In the genomic region with DNA sequence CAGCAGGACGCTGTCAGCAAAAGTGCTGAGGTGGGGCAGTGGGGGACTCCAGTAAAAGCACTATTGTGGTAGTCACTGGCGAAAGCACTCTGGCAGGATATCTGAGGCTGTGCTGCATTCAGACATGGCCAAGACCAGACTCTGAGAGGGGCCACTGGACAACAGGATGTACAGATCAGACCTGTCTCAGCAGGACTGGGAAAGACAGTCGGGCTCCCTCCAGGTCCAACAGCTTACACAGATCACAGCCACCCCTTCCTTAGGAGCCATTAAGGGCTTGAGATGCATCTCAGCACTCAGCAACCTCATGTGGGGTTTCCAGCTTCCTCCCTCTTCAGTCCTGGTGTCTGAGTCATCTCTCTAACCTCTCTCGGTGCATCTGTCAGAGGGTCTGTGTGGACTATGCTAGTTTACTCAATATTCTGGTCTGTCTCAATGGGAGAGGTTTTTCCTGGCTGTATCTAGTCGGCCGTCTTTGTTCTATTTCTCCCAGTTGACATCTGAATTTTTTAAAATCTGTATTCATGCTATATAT, we compare ENCODE assay signal across 17 cellular contexts.
DNase-seq lines count a peak whose midpoint lies in the region; ATAC-seq, FAIRE-seq and TF ChIP-seq lines count a peak whose summit lies in the region.
"Had no signal": no experiment of that assay in that cellular context is flagged by ENCODE, and none has a peak within 500 bp of the region (broad histone marks: within the 10 kb centered on the region; RNA-seq: fewer than 3 reads in every experiment).

No MANE protein-coding gene starts in this region.

- no peak for TF ChIP-seq POLR2A in HepG2 (IDR thresholded peaks at IDR 0.05; ENCODE audit: insufficient read depth in 1 of 2, low read depth in 2 of 2, low read length in 2 of 2)

- intact Hi-C loops in HepG2 (cut with micrococcal nuclease; ENCODE audit: unreplicated experiment): no loop called here

- no peak overlapping the region for H3K27ac ChIP-seq in HepG2 (ENCODE audit: extremely low read length, insufficient read depth, low read length)
- H3K27ac ChIP-seq: gastrocnemius medialis had no signal

- H4K20me1 ChIP-seq in HepG2 (ENCODE audit: insufficient read depth, low read length): no peaks in the 10 kb centered on the region; the same call in 1 of the 2 replicates

- H3K4me3 ChIP-seq in HepG2 (replicated peaks in 1 of 3; ENCODE audit: insufficient read depth in 1 of 3, low read depth in 2 of 3, low read length in 3 of 3): no peak overlapping the region
- H3K4me3 ChIP-seq: gastrocnemius medialis had no signal

- H3K36me3 ChIP-seq in HepG2 (replicated peaks in 1 of 2; ENCODE audit: control insufficient read depth in 1 of 2, insufficient read depth in 2 of 2, low read length in 2 of 2): no peaks in the 10 kb centered on the region
- H3K36me3 ChIP-seq: gastrocnemius medialis had no signal

- FAIRE-seq in HepG2 (lab: Jason Lieb, UNC): no peak

- H3K79me2 ChIP-seq in HepG2 (ENCODE audit: insufficient read depth, low read length): no peaks in the 10 kb centered on the region

- WGBS in HepG2 (ENCODE audit: low lambda C conversion rate): 92% methylated on average over 3 of the region's 6 CpGs

- TF ChIP-seq EP300 in HepG2 (IDR thresholded peaks at IDR 0.05; ENCODE audit: low read depth in 2 of 2, low read length in 2 of 2) (no peak), HepG2 (CRISPR knock-in tag; IDR thresholded peaks at IDR 0.05; ENCODE audit: borderline replicate concordance) (no peak)

- in situ Hi-C loops in KBM-7 (cut with MboI; ENCODE audit: low pct_unique_long_range_greater_than_20kb, low sequenced_read_pairs) (no loop called here), HepG2 (cut with HindIII; ENCODE audit: extremely low pct_ligation_motif_present, low pct_unique_long_range_greater_than_20kb) (no loop called here)

- ATAC-seq in HepG2: no peak
- no peak for ATAC-seq in GM18909 (IDR thresholded peaks at IDR 0.05; ENCODE audit: poor library complexity, unreplicated experiment)
- ATAC-seq: effector memory CD8-positive, alpha-beta T cell; gastrocnemius medialis had no signal

- no peak for TF ChIP-seq CTCF in HepG2 (CRISPR knock-in tag; IDR thresholded peaks at IDR 0.05)

- H3K27me3 ChIP-seq in HepG2 (ENCODE audit: control insufficient read depth in 1 of 2, insufficient read depth in 2 of 2, low read length in 2 of 2): no peaks in the 10 kb centered on the region
- H3K27me3 ChIP-seq: gastrocnemius medialis had no signal

- H3K9me3 ChIP-seq in HepG2 (ENCODE audit: low read length): peaks cover 21% of the 10 kb centered on the region
- H3K9me3 ChIP-seq: gastrocnemius medialis had no signal

- BruUV-seq in HepG2 (replicated peaks; lab: Mats Ljungman, UMichigan): no TSS peak

- DNase-seq in Daoy (ENCODE audit: low read depth) (peak; percentile 63), HT1080 (ENCODE audit: low read depth) (peak; percentile 71), astrocyte of the hippocampus (ENCODE audit: low read depth, low spot score) (peak; percentile 16), islet precursor cell (peak; percentile 95), KBM-7 (no peak), HepG2 (ENCODE audit: low spot score) (no peak), LoVo (ENCODE audit: low spot score) (no peak)
- DNase-seq: activated CD4-positive, alpha-beta T cell treated with anti-CD3 and anti-CD28 coated beads for 48 hours; effector memory CD8-positive, alpha-beta T cell; gastrocnemius medialis; immature natural killer cell; NCI-H1092; NCI-H2171; SHP77; stimulated activated CD4-positive, alpha-beta T cell treated with anti-CD3 and anti-CD28 coated beads, Interleukin-1b, Interleukin-23, amount 100 ng/mL, for 48 hours; T-helper 9 cell had no signal

- POLR2A ChIA-PET in HepG2 (lab: Yijun Ruan, JAX): no interaction called here

- CTCF ChIA-PET in HepG2 (lab: Yijun Ruan, JAX; ENCODE audit: low intra/inter-chr PET ratio, low total read pairs): no interaction called here

- H2AFZ ChIP-seq in HepG2 (ENCODE audit: low read length): no peak overlapping the region

- H3K4me2 ChIP-seq in HepG2 (ENCODE audit: low read depth, low read length): no peak overlapping the region

- TF ChIP-seq RAD21 in HepG2 (CRISPR knock-in tag; IDR thresholded peaks at IDR 0.05): no peak

- no peaks in the 10 kb centered on the region for H3K4me1 ChIP-seq in HepG2 (ENCODE audit: insufficient read depth, low read length)
- H3K4me1 ChIP-seq: gastrocnemius medialis had no signal

- no peak overlapping the region for H3K9ac ChIP-seq in HepG2 (ENCODE audit: insufficient read depth, low read depth, low read length)

TF ChIP-seq in HepG2, 621 proteins besides CTCF, POLR2A, EP300 and RAD21:
- TF ChIP-seq JUNB (CRISPR knock-in tag; IDR thresholded peaks at IDR 0.05; ENCODE audit: borderline replicate concordance): no peak
- TF ChIP-seq, protein P1, sequence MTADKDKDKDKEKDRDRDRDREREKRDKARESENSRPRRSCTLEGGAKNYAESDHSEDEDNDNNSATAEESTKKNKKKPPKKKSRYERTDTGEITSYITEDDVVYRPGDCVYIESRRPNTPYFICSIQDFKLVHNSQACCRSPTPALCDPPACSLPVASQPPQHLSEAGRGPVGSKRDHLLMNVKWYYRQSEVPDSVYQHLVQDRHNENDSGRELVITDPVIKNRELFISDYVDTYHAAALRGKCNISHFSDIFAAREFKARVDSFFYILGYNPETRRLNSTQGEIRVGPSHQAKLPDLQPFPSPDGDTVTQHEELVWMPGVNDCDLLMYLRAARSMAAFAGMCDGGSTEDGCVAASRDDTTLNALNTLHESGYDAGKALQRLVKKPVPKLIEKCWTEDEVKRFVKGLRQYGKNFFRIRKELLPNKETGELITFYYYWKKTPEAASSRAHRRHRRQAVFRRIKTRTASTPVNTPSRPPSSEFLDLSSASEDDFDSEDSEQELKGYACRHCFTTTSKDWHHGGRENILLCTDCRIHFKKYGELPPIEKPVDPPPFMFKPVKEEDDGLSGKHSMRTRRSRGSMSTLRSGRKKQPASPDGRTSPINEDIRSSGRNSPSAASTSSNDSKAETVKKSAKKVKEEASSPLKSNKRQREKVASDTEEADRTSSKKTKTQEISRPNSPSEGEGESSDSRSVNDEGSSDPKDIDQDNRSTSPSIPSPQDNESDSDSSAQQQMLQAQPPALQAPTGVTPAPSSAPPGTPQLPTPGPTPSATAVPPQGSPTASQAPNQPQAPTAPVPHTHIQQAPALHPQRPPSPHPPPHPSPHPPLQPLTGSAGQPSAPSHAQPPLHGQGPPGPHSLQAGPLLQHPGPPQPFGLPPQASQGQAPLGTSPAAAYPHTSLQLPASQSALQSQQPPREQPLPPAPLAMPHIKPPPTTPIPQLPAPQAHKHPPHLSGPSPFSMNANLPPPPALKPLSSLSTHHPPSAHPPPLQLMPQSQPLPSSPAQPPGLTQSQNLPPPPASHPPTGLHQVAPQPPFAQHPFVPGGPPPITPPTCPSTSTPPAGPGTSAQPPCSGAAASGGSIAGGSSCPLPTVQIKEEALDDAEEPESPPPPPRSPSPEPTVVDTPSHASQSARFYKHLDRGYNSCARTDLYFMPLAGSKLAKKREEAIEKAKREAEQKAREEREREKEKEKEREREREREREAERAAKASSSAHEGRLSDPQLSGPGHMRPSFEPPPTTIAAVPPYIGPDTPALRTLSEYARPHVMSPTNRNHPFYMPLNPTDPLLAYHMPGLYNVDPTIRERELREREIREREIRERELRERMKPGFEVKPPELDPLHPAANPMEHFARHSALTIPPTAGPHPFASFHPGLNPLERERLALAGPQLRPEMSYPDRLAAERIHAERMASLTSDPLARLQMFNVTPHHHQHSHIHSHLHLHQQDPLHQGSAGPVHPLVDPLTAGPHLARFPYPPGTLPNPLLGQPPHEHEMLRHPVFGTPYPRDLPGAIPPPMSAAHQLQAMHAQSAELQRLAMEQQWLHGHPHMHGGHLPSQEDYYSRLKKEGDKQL (CRISPR knock-in tag; IDR thresholded peaks at IDR 0.05; ENCODE audit: low read depth): no peak
- no peak for TF ChIP-seq CENPT (CRISPR knock-in tag; IDR thresholded peaks at IDR 0.05; ENCODE audit: low read depth)
- no peak for TF ChIP-seq GABPA (IDR thresholded peaks at IDR 0.05; ENCODE audit: low read depth, low read length)
- no peak for TF ChIP-seq GABPA (CRISPR knock-in tag; IDR thresholded peaks at IDR 0.05; ENCODE audit: low read depth)
- TF ChIP-seq, protein P2, sequence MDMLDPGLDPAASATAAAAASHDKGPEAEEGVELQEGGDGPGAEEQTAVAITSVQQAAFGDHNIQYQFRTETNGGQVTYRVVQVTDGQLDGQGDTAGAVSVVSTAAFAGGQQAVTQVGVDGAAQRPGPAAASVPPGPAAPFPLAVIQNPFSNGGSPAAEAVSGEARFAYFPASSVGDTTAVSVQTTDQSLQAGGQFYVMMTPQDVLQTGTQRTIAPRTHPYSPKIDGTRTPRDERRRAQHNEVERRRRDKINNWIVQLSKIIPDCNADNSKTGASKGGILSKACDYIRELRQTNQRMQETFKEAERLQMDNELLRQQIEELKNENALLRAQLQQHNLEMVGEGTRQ (IDR thresholded peaks at IDR 0.05; ENCODE audit: low read depth, low read length): no peak
- TF ChIP-seq, protein P2 (CRISPR knock-in tag; IDR thresholded peaks at IDR 0.05; ENCODE audit: borderline replicate concordance): no peak
TF ChIP-seq in HepG2: peak in this region for 0.

Comparison
In these comparisons a context has a peak if more than half of its experiments do, and no peak if none do; other contexts are left out.
1. DNase-seq: peak in Daoy (single experiment), HT1080 (single experiment), astrocyte of the hippocampus (single experiment) and islet precursor cell (single experiment); none in KBM-7 (single experiment), HepG2 (single experiment) and LoVo (single experiment).